ENCODE assay signal across 8 cellular contexts in genomic region chr6:130561159-130561558, GRCh38.
DNase-seq lines count a peak whose midpoint lies in the region; ATAC-seq and TF ChIP-seq lines count a peak whose summit lies in the region.
"Not testable (repeated sequence)": the region's sequence is repeated elsewhere in the genome, so short reads cannot be mapped to it uniquely, and the experiment has no call there.

No MANE protein-coding gene starts in this region.

- H3K4me1 Mint-ChIP-seq in T-helper 17 cell: not testable (repeated sequence)
- peaks cover 23% of the 10 kb centered on the region for H3K4me1 Mint-ChIP-seq in activated naive CD8-positive, alpha-beta T cell (ENCODE audit: low read depth)
- H3K4me1 Mint-ChIP-seq in stimulated activated naive CD8-positive, alpha-beta T cell treated with anti-CD3 and anti-CD28 coated beads, Interleukin-15, Interleukin-2, amounts not matched to agents 100 ng/mL and 50 ng/mL, for 24 hours (ENCODE audit: low read depth): peaks cover 42% of the 10 kb centered on the region

- H3K4me3 ChIP-seq in GM12864 (ENCODE audit: low read depth, low read length): not testable (repeated sequence)

- not testable (repeated sequence) for H3K4me3 Mint-ChIP-seq in T-helper 17 cell; activated naive CD8-positive, alpha-beta T cell; stimulated activated naive CD8-positive, alpha-beta T cell treated with anti-CD3 and anti-CD28 coated beads, Interleukin-15, Interleukin-2, amounts not matched to agents 100 ng/mL and 50 ng/mL, for 24 hours

- H3K9me3 Mint-ChIP-seq in activated naive CD8-positive, alpha-beta T cell (ENCODE audit: low read depth): not testable (repeated sequence)
- peaks cover 13% of the 10 kb centered on the region for H3K9me3 Mint-ChIP-seq in stimulated activated naive CD8-positive, alpha-beta T cell treated with anti-CD3 and anti-CD28 coated beads, Interleukin-15, Interleukin-2, amounts not matched to agents 100 ng/mL and 50 ng/mL, for 24 hours

- not testable (repeated sequence) for H3K27me3 Mint-ChIP-seq in T-helper 17 cell; activated naive CD8-positive, alpha-beta T cell; stimulated activated naive CD8-positive, alpha-beta T cell treated with anti-CD3 and anti-CD28 coated beads, Interleukin-15, Interleukin-2, amounts not matched to agents 100 ng/mL and 50 ng/mL, for 24 hours

- DNase-seq in GM12864 (ENCODE audit: low read depth): peak; percentile 7
- DNase-seq in MV-4-11 (lab: John Stamatoyannopoulos, UW): peak; percentile 7
- DNase-seq in T-helper 17 cell: not testable (repeated sequence)
- DNase-seq in kidney tubule cell (ENCODE audit: low spot score): peak; percentile 4

- not testable (repeated sequence) for TF ChIP-seq CTCF in GM12864 (IDR thresholded peaks at IDR 0.05; ENCODE audit: low read depth, low read length, missing control alignments)

- H3K36me3 Mint-ChIP-seq in T-helper 17 cell (ENCODE audit: low read depth); activated naive CD8-positive, alpha-beta T cell; stimulated activated naive CD8-positive, alpha-beta T cell treated with anti-CD3 and anti-CD28 coated beads, Interleukin-15, Interleukin-2, amounts not matched to agents 100 ng/mL and 50 ng/mL, for 24 hours (ENCODE audit: low read depth): not testable (repeated sequence)

- ATAC-seq in GM18909 (IDR thresholded peaks at IDR 0.05; ENCODE audit: poor library complexity, unreplicated experiment): peak; percentile 73
- peak; percentile 64 for ATAC-seq in HG02610 (IDR thresholded peaks at IDR 0.05; ENCODE audit: unreplicated experiment)
- ATAC-seq in T-helper 17 cell: peak; percentile 40

- H3K27ac Mint-ChIP-seq in T-helper 17 cell: not testable (repeated sequence)
- peak overlapping the region; percentile 31 for H3K27ac Mint-ChIP-seq in activated naive CD8-positive, alpha-beta T cell
- peak overlapping the region; percentile 62 for H3K27ac Mint-ChIP-seq in stimulated activated naive CD8-positive, alpha-beta T cell treated with anti-CD3 and anti-CD28 coated beads, Interleukin-15, Interleukin-2, amounts not matched to agents 100 ng/mL and 50 ng/mL, for 24 hours

- H3K9me3 ChIP-seq in T-helper 17 cell (ENCODE audit: control insufficient read depth, low read length, poor library complexity, severe bottlenecking): not testable (repeated sequence)
